ENCODE assay signal across 22 cellular contexts in genomic region chr4:123088521-123088920, GRCh38.
"Had no signal": no experiment of that assay in that cellular context is flagged by ENCODE, and none has a peak within 500 bp of the region (broad histone marks: within the 10 kb centered on the region; RNA-seq: fewer than 3 reads in every experiment).

No MANE protein-coding gene starts in this region.

- H3K4me1 ChIP-seq: breast epithelium, psoas muscle, right atrium auricular region had no signal

- H3K4me3 ChIP-seq: breast epithelium, heart left ventricle, ovary, psoas muscle, right atrium auricular region, spleen, thoracic aorta had no signal

- H3K27me3 ChIP-seq: breast epithelium, heart left ventricle, neutrophil, ovary, right atrium auricular region, spleen had no signal

- H3K36me3 ChIP-seq: breast epithelium, neutrophil, ovary had no signal

- H3K27ac ChIP-seq: breast epithelium, epithelial cell of prostate, heart left ventricle, neutrophil, ovary, psoas muscle, right atrium auricular region, spleen, thoracic aorta had no signal

- H3K4me3 Mint-ChIP-seq: activated B cell treated with CpG ODN at 0.5 μM for 24 hours; activated CD4-positive, alpha-beta memory T cell treated with anti-CD3 and anti-CD28 coated beads for 36 hours; activated naive CD8-positive, alpha-beta T cell treated with anti-CD3 and anti-CD28 coated beads for 36 hours; natural killer cell treated with Interleukin-12 subunit alpha and Interleukin-12 subunit beta and Interleukin-15 and Interleukin-18, amount 100 ng/mL, for 72 hours had no signal

- H3K27me3 Mint-ChIP-seq: activated B cell treated with CpG ODN at 0.5 μM for 24 hours; activated CD4-positive, alpha-beta memory T cell treated with anti-CD3 and anti-CD28 coated beads for 36 hours; activated naive CD8-positive, alpha-beta T cell treated with anti-CD3 and anti-CD28 coated beads for 36 hours; natural killer cell treated with Interleukin-12 subunit alpha and Interleukin-12 subunit beta and Interleukin-15 and Interleukin-18, amount 100 ng/mL, for 72 hours had no signal

- H3K9me3 Mint-ChIP-seq: natural killer cell treated with Interleukin-12 subunit alpha and Interleukin-12 subunit beta and Interleukin-15 and Interleukin-18, amount 100 ng/mL, for 72 hours had no signal

- ATAC-seq: heart left ventricle; left ventricle myocardium superior; natural killer cell treated with Interleukin-12 subunit alpha and Interleukin-12 subunit beta and Interleukin-15 and Interleukin-18, amount 100 ng/mL, for 72 hours; psoas muscle had no signal

- H3K27ac Mint-ChIP-seq: activated B cell treated with CpG ODN at 0.5 μM for 24 hours; activated CD4-positive, alpha-beta memory T cell treated with anti-CD3 and anti-CD28 coated beads for 36 hours; activated naive CD8-positive, alpha-beta T cell treated with anti-CD3 and anti-CD28 coated beads for 36 hours; natural killer cell treated with Interleukin-12 subunit alpha and Interleukin-12 subunit beta and Interleukin-15 and Interleukin-18, amount 100 ng/mL, for 72 hours had no signal

- H3K9me3 ChIP-seq: breast epithelium, neutrophil, psoas muscle, right atrium auricular region, thoracic aorta had no signal

- DNase-seq: activated B cell treated with CpG ODN at 0.5 μM for 24 hours; activated CD4-positive, alpha-beta memory T cell treated with anti-CD3 and anti-CD28 coated beads for 36 hours; activated CD4-positive, alpha-beta T cell treated with anti-CD3 and anti-CD28 coated beads for 4 hours; activated naive CD4-positive, alpha-beta T cell treated with Interleukin-2 at 50 U/mL for 16 hours; activated naive CD8-positive, alpha-beta T cell treated with anti-CD3 and anti-CD28 coated beads for 36 hours; activated T-cell treated with anti-CD3 and anti-CD28 coated beads, Interleukin-2, amount 50 U/mL, for 48 hours; heart left ventricle; left ventricle myocardium superior; mammary epithelial cell; midbrain; ovary; psoas muscle; spleen; stimulated activated CD4-positive, alpha-beta T cell treated with anti-CD3 and anti-CD28 coated beads, Interleukin-4, amount 100 ng/mL, for 1 hour; stimulated activated naive CD4-positive, alpha-beta T cell; T-helper 9 cell had no signal
